Comparison of ENCODE assay signal across 8 cellular contexts in the genomic region with DNA sequence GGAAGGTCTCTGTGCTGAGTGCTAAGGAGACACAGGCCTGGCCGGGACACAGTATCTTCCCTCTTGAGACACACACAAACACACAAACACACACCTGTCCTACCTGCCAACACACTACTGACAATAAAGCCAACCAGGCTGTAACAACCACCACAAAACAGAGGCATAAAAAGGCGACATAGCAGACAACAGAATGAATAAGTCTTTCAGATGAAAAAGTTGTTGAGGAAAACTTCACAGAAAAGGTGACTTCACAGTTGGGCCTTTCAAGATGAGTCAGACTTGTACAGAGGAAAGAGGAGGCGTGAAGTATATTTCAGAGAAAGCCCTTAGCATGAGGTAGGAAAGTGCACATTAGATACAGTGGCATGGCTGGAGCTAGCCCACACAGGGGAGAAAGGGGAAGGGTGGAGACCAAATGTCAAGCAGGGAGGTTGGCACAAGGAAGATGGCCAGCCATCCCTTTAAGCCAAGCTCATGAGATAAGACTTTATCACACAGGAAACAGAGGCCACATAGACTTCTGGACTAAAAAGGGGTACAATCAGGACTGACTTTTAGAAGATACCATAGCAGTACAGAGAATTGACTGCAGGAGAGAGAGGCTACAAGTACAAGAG. TPM values are rescaled to one million over a fixed set of nuclear protein-coding genes. Genes with fewer than 3 reads are reported as not detected.
A peak's percentile ranks its signal among the peaks of the same experiment; 100 is the strongest.
DNase-seq lines count a peak whose midpoint lies in the region; ATAC-seq, FAIRE-seq and TF ChIP-seq lines count a peak whose summit lies in the region.

No MANE protein-coding gene starts in this region.

- intact Hi-C loops in HepG2 (cut with micrococcal nuclease; ENCODE audit: unreplicated experiment) = no loop called here

- no peak overlapping the region for H3K4me3 Mint-ChIP-seq in chondrocyte (ENCODE audit: unreplicated experiment)

- no peak overlapping the region for H2AFZ ChIP-seq in HepG2 (ENCODE audit: low read length)

- H3K9ac ChIP-seq in HepG2 (ENCODE audit: insufficient read depth, low read depth, low read length) = no peak overlapping the region

- TF ChIP-seq CTCF in chondrocyte (IDR thresholded peaks at IDR 0.05) = no peak
- TF ChIP-seq CTCF in HepG2 (CRISPR knock-in tag; IDR thresholded peaks at IDR 0.05) = no peak

- H3K9me3 ChIP-seq in HepG2 (ENCODE audit: low read length) = no peaks in the 10 kb centered on the region

- H3K4me3 ChIP-seq in HepG2 (replicated peaks in 1 of 3; ENCODE audit: insufficient read depth in 1 of 3, low read depth in 2 of 3, low read length in 3 of 3) = no peak overlapping the region

- no peaks in the 10 kb centered on the region for H3K36me3 Mint-ChIP-seq in chondrocyte (ENCODE audit: low read depth)

- DNase-seq in NCI-H226 (peak; percentile 57), chondrocyte (ENCODE audit: low spot score) (no peak), HepG2 (ENCODE audit: low spot score) (no peak), DMS 273 treated with DMSO at 0.1 percent for 48 hours (lab: John Stamatoyannopoulos, UW) (no peak), cerebellar nuclear complex (lab: John Stamatoyannopoulos, UW) (no peak), germinal center (ENCODE audit: low spot score) (no peak)

- H3K27me3 Mint-ChIP-seq in chondrocyte (ENCODE audit: low read depth) = no peaks in the 10 kb centered on the region

- CTCF ChIA-PET in HepG2 (lab: Yijun Ruan, JAX; ENCODE audit: low intra/inter-chr PET ratio, low total read pairs) = no interaction called here

- peak overlapping the region; percentile 6 for H3K27ac Mint-ChIP-seq in chondrocyte (ENCODE audit: unreplicated experiment)

- TF ChIP-seq RAD21 in HepG2 (CRISPR knock-in tag; IDR thresholded peaks at IDR 0.05) = no peak

- H3K27me3 ChIP-seq in HepG2 (ENCODE audit: control insufficient read depth in 1 of 2, insufficient read depth in 2 of 2, low read length in 2 of 2) = no peaks in the 10 kb centered on the region

- no peaks in the 10 kb centered on the region for H4K20me1 ChIP-seq in HepG2 (ENCODE audit: insufficient read depth, low read length)

- no peak overlapping the region for H3K4me2 ChIP-seq in HepG2 (ENCODE audit: low read depth, low read length)

- no peaks in the 10 kb centered on the region for H3K4me1 ChIP-seq in HepG2 (ENCODE audit: insufficient read depth, low read length)

- peaks cover 18% of the 10 kb centered on the region for H3K9me3 Mint-ChIP-seq in chondrocyte (ENCODE audit: low read depth)

- H3K36me3 ChIP-seq in HepG2 (replicated peaks in 1 of 2; ENCODE audit: control insufficient read depth in 1 of 2, insufficient read depth in 2 of 2, low read length in 2 of 2) = no peaks in the 10 kb centered on the region

- H3K4me1 Mint-ChIP-seq in chondrocyte (ENCODE audit: low read depth) = peaks cover 10% of the 10 kb centered on the region

- BruUV-seq in HepG2 (replicated peaks; lab: Mats Ljungman, UMichigan) = no TSS peak

- POLR2A ChIA-PET in HepG2 (lab: Yijun Ruan, JAX) = no interaction called here

- no peak for FAIRE-seq in HepG2 (lab: Jason Lieb, UNC)

- in situ Hi-C loops in HepG2 (cut with HindIII; ENCODE audit: extremely low pct_ligation_motif_present, low pct_unique_long_range_greater_than_20kb) = no loop called here

- H3K79me2 ChIP-seq in HepG2 (ENCODE audit: insufficient read depth, low read length) = no peaks in the 10 kb centered on the region

- WGBS in HepG2 (ENCODE audit: low lambda C conversion rate) = 95% methylated on average over 3 of the region's 3 CpGs

- no peak overlapping the region for H3K27ac ChIP-seq in HepG2 (ENCODE audit: extremely low read length, insufficient read depth, low read length)

- TF ChIP-seq POLR2A in HepG2 (IDR thresholded peaks at IDR 0.05; ENCODE audit: insufficient read depth in 1 of 2, low read depth in 2 of 2, low read length in 2 of 2) = no peak

- ATAC-seq in GM18499 (IDR thresholded peaks at IDR 0.05; ENCODE audit: insufficient read depth, unreplicated experiment) = peak; percentile 90
- peak; percentile 92 for ATAC-seq in GM21825 (IDR thresholded peaks at IDR 0.05; ENCODE audit: unreplicated experiment)
- ATAC-seq in HepG2 = no peak

- TF ChIP-seq EP300 in HepG2 (IDR thresholded peaks at IDR 0.05; ENCODE audit: low read depth in 2 of 2, low read length in 2 of 2) = no peak
- TF ChIP-seq EP300 in HepG2 (CRISPR knock-in tag; IDR thresholded peaks at IDR 0.05; ENCODE audit: borderline replicate concordance) = no peak

TF ChIP-seq in HepG2, 621 proteins besides CTCF, POLR2A, EP300 and RAD21 (continues in another document):
- TF ChIP-seq MYNN (CRISPR knock-in tag; IDR thresholded peaks at IDR 0.05; ENCODE audit: low read depth) (no peak), PHF20 (CRISPR knock-in tag; IDR thresholded peaks at IDR 0.05) (no peak), TGIF2 (CRISPR knock-in tag; IDR thresholded peaks at IDR 0.05) (no peak), DPF2 (CRISPR knock-in tag; IDR thresholded peaks at IDR 0.05; ENCODE audit: borderline replicate concordance, low read depth) (no peak), RBFOX2 (IDR thresholded peaks at IDR 0.05; ENCODE audit: low read depth, low read length) (no peak), CEBPB (IDR thresholded peaks at IDR 0.05; ENCODE audit: borderline replicate concordance, low read depth, low read length) (no peak), DRAP1 (CRISPR knock-in tag; IDR thresholded peaks at IDR 0.05) (no peak)
- TF ChIP-seq, protein P1, sequence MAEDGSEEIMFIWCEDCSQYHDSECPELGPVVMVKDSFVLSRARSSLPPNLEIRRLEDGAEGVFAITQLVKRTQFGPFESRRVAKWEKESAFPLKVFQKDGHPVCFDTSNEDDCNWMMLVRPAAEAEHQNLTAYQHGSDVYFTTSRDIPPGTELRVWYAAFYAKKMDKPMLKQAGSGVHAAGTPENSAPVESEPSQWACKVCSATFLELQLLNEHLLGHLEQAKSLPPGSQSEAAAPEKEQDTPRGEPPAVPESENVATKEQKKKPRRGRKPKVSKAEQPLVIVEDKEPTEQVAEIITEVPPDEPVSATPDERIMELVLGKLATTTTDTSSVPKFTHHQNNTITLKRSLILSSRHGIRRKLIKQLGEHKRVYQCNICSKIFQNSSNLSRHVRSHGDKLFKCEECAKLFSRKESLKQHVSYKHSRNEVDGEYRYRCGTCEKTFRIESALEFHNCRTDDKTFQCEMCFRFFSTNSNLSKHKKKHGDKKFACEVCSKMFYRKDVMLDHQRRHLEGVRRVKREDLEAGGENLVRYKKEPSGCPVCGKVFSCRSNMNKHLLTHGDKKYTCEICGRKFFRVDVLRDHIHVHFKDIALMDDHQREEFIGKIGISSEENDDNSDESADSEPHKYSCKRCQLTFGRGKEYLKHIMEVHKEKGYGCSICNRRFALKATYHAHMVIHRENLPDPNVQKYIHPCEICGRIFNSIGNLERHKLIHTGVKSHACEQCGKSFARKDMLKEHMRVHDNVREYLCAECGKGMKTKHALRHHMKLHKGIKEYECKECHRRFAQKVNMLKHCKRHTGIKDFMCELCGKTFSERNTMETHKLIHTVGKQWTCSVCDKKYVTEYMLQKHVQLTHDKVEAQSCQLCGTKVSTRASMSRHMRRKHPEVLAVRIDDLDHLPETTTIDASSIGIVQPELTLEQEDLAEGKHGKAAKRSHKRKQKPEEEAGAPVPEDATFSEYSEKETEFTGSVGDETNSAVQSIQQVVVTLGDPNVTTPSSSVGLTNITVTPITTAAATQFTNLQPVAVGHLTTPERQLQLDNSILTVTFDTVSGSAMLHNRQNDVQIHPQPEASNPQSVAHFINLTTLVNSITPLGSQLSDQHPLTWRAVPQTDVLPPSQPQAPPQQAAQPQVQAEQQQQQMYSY (CRISPR knock-in tag; IDR thresholded peaks at IDR 0.05) = no peak

RNA-seq across cellular contexts. Expression of gene SLC9A7, which starts 54.0 kb away (rescaled TPM):
- total RNA-seq in chondrocyte (4.2 to 6.1 TPM (median 5.4 TPM) in 3 replicates), HepG2 (2016; rRNA removed; fragmentation: Illumina TruSeq; extraction: Trizol) (5.4 and 7.2 TPM in 2 replicates)
- 2.0 and 3.5 TPM in 2 replicates for total RNA-seq in HepG2 (2016; cell fraction: cytosol; rRNA removed; fragmentation: Illumina TruSeq; extraction: Trizol; ENCODE audit: low read depth)
- 3.9 and 7.8 TPM in 2 replicates for total RNA-seq in HepG2 (2016; cell fraction: insoluble cytoplasmic fraction; rRNA removed; fragmentation: Illumina TruSeq; extraction: Trizol)
- total RNA-seq in HepG2 (2016; cell fraction: membrane; rRNA removed; fragmentation: Illumina TruSeq; extraction: Trizol) = 3.7 and 4.7 TPM in 2 replicates
- 6.6 and 8.3 TPM in 2 replicates for total RNA-seq in HepG2 (2016; cell fraction: nucleus; rRNA removed; fragmentation: Illumina TruSeq; extraction: Trizol)
- polyA plus RNA-seq in HepG2 (2011; rRNA removed) = 5.5 and 5.8 TPM in 2 replicates
- polyA plus RNA-seq in HepG2 (2011; cell fraction: cytosol; rRNA removed) = 4.7 and 5.0 TPM in 2 replicates
- 5.6 and 6.1 TPM in 2 replicates for polyA plus RNA-seq in HepG2 (2011; cell fraction: nucleus; rRNA removed)
- 1.5 and 1.6 TPM in 2 replicates for polyA plus RNA-seq in HepG2 (2012)
- polyA plus RNA-seq in HepG2 (2016; cell fraction: cytosol; fragmentation: Illumina TruSeq; extraction: Trizol; ENCODE audit: low read depth) = 0.59 and 0.72 TPM in 2 replicates
- 1.6 and 2.0 TPM in 2 replicates for polyA plus RNA-seq in HepG2 (2016; cell fraction: insoluble cytoplasmic fraction; fragmentation: Illumina TruSeq; extraction: Trizol; ENCODE audit: low read depth)
- polyA plus RNA-seq in HepG2 (2016; cell fraction: membrane; fragmentation: Illumina TruSeq; extraction: Trizol; ENCODE audit: low read depth) = 1.5 and 1.6 TPM in 2 replicates
- polyA plus RNA-seq in HepG2 (2016; cell fraction: nucleus; fragmentation: Illumina TruSeq; extraction: Trizol; ENCODE audit: insufficient read depth, low read depth) = 6.6 and 9.9 TPM in 2 replicates
- polyA minus RNA-seq in HepG2 (2011; rRNA and poly(A)+ RNA removed; ENCODE audit: low replicate concordance) = 6.5 and 21.6 TPM in 2 replicates
- polyA minus RNA-seq in HepG2 (2011; cell fraction: cytosol; rRNA and poly(A)+ RNA removed) = 7.3 and 7.9 TPM in 2 replicates
- polyA minus RNA-seq in HepG2 (2011; cell fraction: nucleus; rRNA and poly(A)+ RNA removed) = 5.7 and 6.4 TPM in 2 replicates
